ENCODE assay signal across 10 cellular contexts in the genomic region with DNA sequence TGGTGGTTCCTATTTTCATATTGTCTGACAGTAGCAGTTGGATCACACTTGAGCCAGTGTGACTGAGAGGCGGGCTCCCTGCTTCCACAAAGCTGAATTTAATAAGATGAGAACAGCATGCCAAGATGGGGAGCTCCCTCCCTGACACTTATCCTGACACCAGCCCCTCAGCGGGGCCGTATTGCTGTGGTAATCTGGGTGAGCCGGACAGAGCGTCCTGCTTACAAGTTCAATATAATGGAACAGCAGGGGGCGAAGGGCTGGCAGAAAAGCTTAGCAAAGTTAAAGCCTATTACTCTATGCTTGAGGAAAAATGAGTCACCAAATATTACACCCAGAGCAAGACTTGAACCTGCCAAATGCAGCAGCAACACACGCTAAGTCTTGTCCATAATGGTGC.
DNase-seq lines count a peak whose midpoint lies in the region; ATAC-seq and TF ChIP-seq lines count a peak whose summit lies in the region.
"Had no signal": no experiment of that assay in that cellular context is flagged by ENCODE, and none has a peak within 500 bp of the region (broad histone marks: within the 10 kb centered on the region; RNA-seq: fewer than 3 reads in every experiment).

No MANE protein-coding gene starts in this region.

- in situ Hi-C loops in ACHN (cut with HindIII; ENCODE audit: low pct_ligation_motif_present, low pct_unique_long_range_greater_than_20kb, low sequenced_read_pairs) (no loop called here), brain microvascular endothelial cell (cut with HindIII; ENCODE audit: low pct_ligation_motif_present, low sequenced_read_pairs) (no loop called here)

- CTCF ChIA-PET in activated CD4-positive, alpha-beta memory T cell treated with anti-CD3 and anti-CD28 coated beads, Interleukin-2, amount 10 ng/mL, durations not matched to agents 7 days and 5 days (lab: Charles Lee), result no interaction called here

- no peaks in the 10 kb centered on the region for H3K36me3 Mint-ChIP-seq in activated T-helper 1 cell treated with anti-CD3 and anti-CD28 coated beads, Interleukin-12 subunit alpha, Interleukin-12 subunit beta, Interleukin-2, Interleukin-4 antibody, amounts not matched to agents 30 ng/mL and 10 ng/mL and 1 ng/mL, durations not matched to agents 14 hours and 24 hours and 36 hours (ENCODE audit: low read depth)
- H3K36me3 Mint-ChIP-seq in activated CD4-positive, alpha-beta memory T cell treated with anti-CD3 and anti-CD28 coated beads, Interleukin-2, amount 10 ng/mL, durations not matched to agents 7 days and 5 days (ENCODE audit: low read depth), result no peaks in the 10 kb centered on the region

- POLR2A ChIA-PET in activated CD4-positive, alpha-beta memory T cell treated with anti-CD3 and anti-CD28 coated beads, Interleukin-2, amount 10 ng/mL, durations not matched to agents 7 days and 5 days (lab: Charles Lee), result no interaction called here

- no peak overlapping the region for H3K4me3 Mint-ChIP-seq in activated T-helper 1 cell treated with anti-CD3 and anti-CD28 coated beads, Interleukin-12 subunit alpha, Interleukin-12 subunit beta, Interleukin-2, Interleukin-4 antibody, amounts not matched to agents 30 ng/mL and 10 ng/mL and 1 ng/mL, durations not matched to agents 14 hours and 24 hours and 36 hours
- no peak overlapping the region for H3K4me3 Mint-ChIP-seq in activated CD4-positive, alpha-beta memory T cell treated with anti-CD3 and anti-CD28 coated beads, Interleukin-2, amount 10 ng/mL, durations not matched to agents 7 days and 5 days

- H3K27me3 Mint-ChIP-seq in activated T-helper 1 cell treated with anti-CD3 and anti-CD28 coated beads, Interleukin-12 subunit alpha, Interleukin-12 subunit beta, Interleukin-2, Interleukin-4 antibody, amounts not matched to agents 30 ng/mL and 10 ng/mL and 1 ng/mL, durations not matched to agents 14 hours and 24 hours and 36 hours (ENCODE audit: insufficient read depth), result peaks cover 4% of the 10 kb centered on the region
- H3K27me3 Mint-ChIP-seq in activated CD4-positive, alpha-beta memory T cell treated with anti-CD3 and anti-CD28 coated beads, Interleukin-2, amount 10 ng/mL, durations not matched to agents 7 days and 5 days, result no peaks in the 10 kb centered on the region

- peaks cover 56% of the 10 kb centered on the region for H3K4me1 ChIP-seq in iPS-20b (ENCODE audit: insufficient read depth, low read length)

- H3K27me3 ChIP-seq in brain microvascular endothelial cell (replicated peaks) (no peaks in the 10 kb centered on the region), iPS-20b (ENCODE audit: insufficient read depth, low read length) (no peaks in the 10 kb centered on the region; the same call in 1 of the 2 replicates)

- TF ChIP-seq CTCF in brain microvascular endothelial cell (IDR thresholded peaks at IDR 0.05; ENCODE audit: low read depth, low read length, missing control alignments), result no peak

- H3K4me3 ChIP-seq in brain microvascular endothelial cell (ENCODE audit: low read depth, low read length) (no peak overlapping the region), iPS-20b (ENCODE audit: low read length) (peak overlapping the region; percentile 45)

- no peak overlapping the region for H3K9ac ChIP-seq in iPS-20b (ENCODE audit: low read depth, low read length)

- intact Hi-C loops in activated T-helper 1 cell treated with anti-CD3 and anti-CD28 coated beads, Interleukin-12 subunit alpha, Interleukin-12 subunit beta, Interleukin-2, Interleukin-4 antibody, amounts not matched to agents 30 ng/mL and 10 ng/mL and 1 ng/mL, durations not matched to agents 14 hours and 24 hours and 36 hours (cut with micrococcal nuclease), result no loop called here

- H3K27ac ChIP-seq in brain microvascular endothelial cell (no peak overlapping the region), iPS-20b (ENCODE audit: low read length) (no peak overlapping the region)
- H3K27ac ChIP-seq: C4-2B had no signal

- no peaks in the 10 kb centered on the region for H3K9me3 Mint-ChIP-seq in activated T-helper 1 cell treated with anti-CD3 and anti-CD28 coated beads, Interleukin-12 subunit alpha, Interleukin-12 subunit beta, Interleukin-2, Interleukin-4 antibody, amounts not matched to agents 30 ng/mL and 10 ng/mL and 1 ng/mL, durations not matched to agents 14 hours and 24 hours and 36 hours
- no peaks in the 10 kb centered on the region for H3K9me3 Mint-ChIP-seq in activated CD4-positive, alpha-beta memory T cell treated with anti-CD3 and anti-CD28 coated beads, Interleukin-2, amount 10 ng/mL, durations not matched to agents 7 days and 5 days

- no peak for ATAC-seq in GM18517 (IDR thresholded peaks at IDR 0.05; ENCODE audit: unreplicated experiment)

- H3K9me3 ChIP-seq in iPS-20b (ENCODE audit: insufficient read depth, low read depth, low read length), result no peaks in the 10 kb centered on the region

- DNase-seq in ACHN (peak; percentile 11), HT1080 (ENCODE audit: low read depth) (peak; percentile 46), brain microvascular endothelial cell (peak; percentile 45), GF-D8 (lab: John Stamatoyannopoulos, UW) (no peak)
- no peak for DNase-seq in activated T-helper 1 cell treated with anti-CD3 and anti-CD28 coated beads, Interleukin-12 subunit alpha, Interleukin-12 subunit beta, Interleukin-2, Interleukin-4 antibody, amounts not matched to agents 30 ng/mL and 10 ng/mL and 1 ng/mL, durations not matched to agents 14 hours and 24 hours and 36 hours (ENCODE audit: low spot score)
- no peak for DNase-seq in activated CD4-positive, alpha-beta memory T cell treated with anti-CD3 and anti-CD28 coated beads, Interleukin-2, amount 10 ng/mL, durations not matched to agents 7 days and 5 days
- DNase-seq: NCI-H1092 treated with DMSO at 0.1 percent for 48 hours had no signal

- H3K27ac Mint-ChIP-seq in activated T-helper 1 cell treated with anti-CD3 and anti-CD28 coated beads, Interleukin-12 subunit alpha, Interleukin-12 subunit beta, Interleukin-2, Interleukin-4 antibody, amounts not matched to agents 30 ng/mL and 10 ng/mL and 1 ng/mL, durations not matched to agents 14 hours and 24 hours and 36 hours, result no peak overlapping the region
- no peak overlapping the region for H3K27ac Mint-ChIP-seq in activated CD4-positive, alpha-beta memory T cell treated with anti-CD3 and anti-CD28 coated beads, Interleukin-2, amount 10 ng/mL, durations not matched to agents 7 days and 5 days

- H3K4me1 Mint-ChIP-seq in activated T-helper 1 cell treated with anti-CD3 and anti-CD28 coated beads, Interleukin-12 subunit alpha, Interleukin-12 subunit beta, Interleukin-2, Interleukin-4 antibody, amounts not matched to agents 30 ng/mL and 10 ng/mL and 1 ng/mL, durations not matched to agents 14 hours and 24 hours and 36 hours (ENCODE audit: low read depth), result no peaks in the 10 kb centered on the region
- H3K4me1 Mint-ChIP-seq in activated CD4-positive, alpha-beta memory T cell treated with anti-CD3 and anti-CD28 coated beads, Interleukin-2, amount 10 ng/mL, durations not matched to agents 7 days and 5 days, result no peaks in the 10 kb centered on the region

- H3K36me3 ChIP-seq in brain microvascular endothelial cell (replicated peaks), result no peaks in the 10 kb centered on the region
- H3K36me3 ChIP-seq in iPS-20b (ENCODE audit: insufficient read depth, low read depth, low read length), result no peaks in the 10 kb centered on the region

Comparison
In these comparisons a context has a peak if more than half of its experiments do, and no peak if none do; other contexts are left out.
1. DNase-seq: peak in ACHN (single experiment), HT1080 (single experiment) and brain microvascular endothelial cell (single experiment); none in activated T-helper 1 cell treated with anti-CD3 and anti-CD28 coated beads, Interleukin-12 subunit alpha, Interleukin-12 subunit beta, Interleukin-2, Interleukin-4 antibody, amounts not matched to agents 30 ng/mL and 10 ng/mL and 1 ng/mL, durations not matched to agents 14 hours and 24 hours and 36 hours (single experiment), activated CD4-positive, alpha-beta memory T cell treated with anti-CD3 and anti-CD28 coated beads, Interleukin-2, amount 10 ng/mL, durations not matched to agents 7 days and 5 days (single experiment) and GF-D8 (single experiment).